1 cellular context compared by ENCODE assay signal in genomic region chr10:117375360-117376147, GRCh38.
A peak's percentile ranks its signal among the peaks of the same experiment; 100 is the strongest.
TF ChIP-seq lines count a peak whose summit lies in the region.

TSS of gene PDZD8 (minus strand) at chr10:117375440. CDS start at chr10:117375227, 213 bp downstream.

TF ChIP-seq in HepG2, 621 proteins besides CTCF, POLR2A, EP300 and RAD21 (continued from another document and continues in another):
- TF ChIP-seq EEA1 (CRISPR knock-in tag; IDR thresholded peaks at IDR 0.05; ENCODE audit: borderline replicate concordance) = peak; percentile 86; the same call in 1 of the 2 replicates
- no peak for TF ChIP-seq GPN1 (CRISPR knock-in tag; IDR thresholded peaks at IDR 0.05; ENCODE audit: borderline replicate concordance)
- TF ChIP-seq PRPF4 (IDR thresholded peaks at IDR 0.05; ENCODE audit: low read depth, low read length, poor library complexity, severe bottlenecking) = peak; percentile 33
- TF ChIP-seq ETV5 (CRISPR knock-in tag; IDR thresholded peaks at IDR 0.05; ENCODE audit: borderline replicate concordance) = peak; percentile 49
- no peak for TF ChIP-seq NFE2L2 (IDR thresholded peaks at IDR 0.05; ENCODE audit: low read length)
- TF ChIP-seq ISL2 (CRISPR knock-in tag; IDR thresholded peaks at IDR 0.05) = peak; percentile 47; the same call in 1 of the 2 replicates
- TF ChIP-seq ZNF724P (CRISPR knock-in tag; IDR thresholded peaks at IDR 0.05; ENCODE audit: borderline replicate concordance) = peak; percentile 54; the same call in 1 of the 2 replicates
- TF ChIP-seq KDM2A (CRISPR knock-in tag; IDR thresholded peaks at IDR 0.05; ENCODE audit: borderline replicate concordance, low read depth) = peak; percentile 73; the same call in 1 of the 2 replicates
- no peak for TF ChIP-seq ZNF672 (CRISPR knock-in tag; IDR thresholded peaks at IDR 0.05)
- TF ChIP-seq TBX2 (CRISPR knock-in tag; IDR thresholded peaks at IDR 0.05; ENCODE audit: borderline replicate concordance) = peak; percentile 76; the same call in 1 of the 2 replicates
- no peak for TF ChIP-seq FOXP1 (IDR thresholded peaks at IDR 0.05)
- TF ChIP-seq FOXP1 (CRISPR knock-in tag; IDR thresholded peaks at IDR 0.05) = no peak
- peak; percentile 88 for TF ChIP-seq NRL (CRISPR knock-in tag; IDR thresholded peaks at IDR 0.05; ENCODE audit: borderline replicate concordance)
- TF ChIP-seq TIGD3 (CRISPR knock-in tag; IDR thresholded peaks at IDR 0.05; ENCODE audit: borderline replicate concordance) = no peak
- TF ChIP-seq FOXP4 (CRISPR knock-in tag; IDR thresholded peaks at IDR 0.05) = peak; percentile 8; the same call in 1 of the 2 replicates
- TF ChIP-seq ZNF747 (CRISPR knock-in tag; IDR thresholded peaks at IDR 0.05; ENCODE audit: borderline replicate concordance) = peak; percentile 22; the same call in 1 of the 2 replicates
- TF ChIP-seq SALL2 (CRISPR knock-in tag; IDR thresholded peaks at IDR 0.05) = peak; percentile 62
- no peak for TF ChIP-seq ZNF331 (CRISPR knock-in tag; IDR thresholded peaks at IDR 0.05)
- TF ChIP-seq ZNF574 (CRISPR knock-in tag; IDR thresholded peaks at IDR 0.05) = peak; percentile 76
- TF ChIP-seq SRF (IDR thresholded peaks at IDR 0.05; ENCODE audit: low read depth, low read length) = no peak
- TF ChIP-seq PAWR (CRISPR knock-in tag; IDR thresholded peaks at IDR 0.05; ENCODE audit: borderline replicate concordance) = no peak
- no peak for TF ChIP-seq HMGA1 (CRISPR knock-in tag; conservative IDR thresholded peaks at IDR 0.05)
- TF ChIP-seq KLF9 (CRISPR knock-in tag; IDR thresholded peaks at IDR 0.05; ENCODE audit: low read depth) = no peak
- peak; percentile 64; the same call in 1 of the 2 replicates for TF ChIP-seq ZNF343 (CRISPR knock-in tag; IDR thresholded peaks at IDR 0.05)
- no peak; the same call in 1 of the 2 replicates for TF ChIP-seq ZBTB26 (CRISPR knock-in tag; IDR thresholded peaks at IDR 0.05; ENCODE audit: borderline replicate concordance)
- no peak for TF ChIP-seq ZNF572 (CRISPR knock-in tag; IDR thresholded peaks at IDR 0.05)
- TF ChIP-seq NFKB2 (CRISPR knock-in tag; IDR thresholded peaks at IDR 0.05; ENCODE audit: borderline replicate concordance) = peak; percentile 57; the same call in 1 of the 2 replicates
- TF ChIP-seq MIXL1 (CRISPR knock-in tag; IDR thresholded peaks at IDR 0.05) = no peak
- TF ChIP-seq REL (CRISPR knock-in tag; conservative IDR thresholded peaks at IDR 0.05) = no peak
- TF ChIP-seq GATAD2A (CRISPR knock-in tag; IDR thresholded peaks at IDR 0.05) = peak; percentile 65
- TF ChIP-seq ELF1 (CRISPR knock-in tag; IDR thresholded peaks at IDR 0.05) = no peak; the same call in 1 of the 2 replicates
- peak; percentile 49; the same call in 1 of the 2 replicates for TF ChIP-seq ZNF614 (CRISPR knock-in tag; IDR thresholded peaks at IDR 0.05; ENCODE audit: borderline replicate concordance)
- 0 out of 2 replicates have a peak, but pooled peaks have one; percentile 86 for TF ChIP-seq DZIP1 (CRISPR knock-in tag; IDR thresholded peaks at IDR 0.05)
- no peak for TF ChIP-seq TEF (CRISPR knock-in tag; IDR thresholded peaks at IDR 0.05)
- TF ChIP-seq ZNF17 (CRISPR knock-in tag; IDR thresholded peaks at IDR 0.05) = no peak
- TF ChIP-seq ERF (CRISPR knock-in tag; IDR thresholded peaks at IDR 0.05) = peak; percentile 69; the same call in 1 of the 2 replicates
- no peak for TF ChIP-seq ZFP41 (CRISPR knock-in tag; IDR thresholded peaks at IDR 0.05; ENCODE audit: borderline replicate concordance)
- TF ChIP-seq ELF3 (CRISPR knock-in tag; IDR thresholded peaks at IDR 0.05) = peak; percentile 33
- TF ChIP-seq ZNF274 (CRISPR knock-in tag; IDR thresholded peaks at IDR 0.05) = peak; percentile 76
- TF ChIP-seq ZNF33A (CRISPR knock-in tag; IDR thresholded peaks at IDR 0.05; ENCODE audit: borderline replicate concordance) = no peak
- TF ChIP-seq ZNF18 (CRISPR knock-in tag; IDR thresholded peaks at IDR 0.05; ENCODE audit: insufficient replicate concordance) = peak; percentile 82
- TF ChIP-seq MIER3 (CRISPR knock-in tag; IDR thresholded peaks at IDR 0.05; ENCODE audit: borderline replicate concordance) = no peak
- TF ChIP-seq ARID3A (IDR thresholded peaks at IDR 0.05; ENCODE audit: low read depth, low read length) = no peak
- no peak for TF ChIP-seq PRDM4 (CRISPR knock-in tag; IDR thresholded peaks at IDR 0.05; ENCODE audit: borderline replicate concordance)
- TF ChIP-seq ZNF207 (IDR thresholded peaks at IDR 0.05; ENCODE audit: borderline replicate concordance) = no peak
- no peak for TF ChIP-seq KDM1A (CRISPR knock-in tag; IDR thresholded peaks at IDR 0.05)
- TF ChIP-seq NFRKB (IDR thresholded peaks at IDR 0.05) = no peak
- TF ChIP-seq SP2 (CRISPR knock-in tag; IDR thresholded peaks at IDR 0.05) = peak; percentile 56
- peak; percentile 82; the same call in 1 of the 2 replicates for TF ChIP-seq ZNF468 (CRISPR knock-in tag; IDR thresholded peaks at IDR 0.05)
- TF ChIP-seq MTF1 (CRISPR knock-in tag; IDR thresholded peaks at IDR 0.05) = no peak
- peak; percentile 57; the same call in 1 of the 2 replicates for TF ChIP-seq ZNF773 (CRISPR knock-in tag; IDR thresholded peaks at IDR 0.05; ENCODE audit: borderline replicate concordance)
- TF ChIP-seq ZNF75D (CRISPR knock-in tag; IDR thresholded peaks at IDR 0.05; ENCODE audit: borderline replicate concordance) = no peak
- TF ChIP-seq ZNF160 (CRISPR knock-in tag; IDR thresholded peaks at IDR 0.05) = no peak
- TF ChIP-seq SNAI1 (CRISPR knock-in tag; IDR thresholded peaks at IDR 0.05; ENCODE audit: borderline replicate concordance) = 0 out of 2 replicates have a peak, but pooled peaks have one; percentile 53
